In the genomic region with DNA sequence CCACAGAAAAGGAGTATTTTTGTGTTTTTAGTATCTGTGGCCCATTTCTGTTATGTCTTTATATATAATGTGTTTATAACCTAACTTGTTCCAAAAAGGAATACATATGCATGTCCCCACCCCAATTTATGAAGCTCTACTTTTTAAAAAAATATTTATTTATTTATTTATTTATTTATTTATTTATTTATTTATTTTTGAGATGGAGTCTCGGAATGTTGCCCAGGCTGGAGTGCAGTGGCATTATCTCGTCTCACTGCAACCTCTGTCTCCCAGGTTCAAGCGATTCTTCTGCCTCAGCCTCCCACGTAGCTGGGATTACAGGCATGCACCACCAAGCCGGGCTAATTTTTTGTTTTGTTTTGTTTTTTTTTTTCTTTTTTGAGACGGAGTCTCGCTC, we compare ENCODE assay signal across 1 cellular context.
A peak's percentile ranks its signal among the peaks of the same experiment; 100 is the strongest.
TF ChIP-seq lines count a peak whose summit lies in the region.

No MANE protein-coding gene starts in this region.

TF ChIP-seq in HEK293, 187 proteins besides CTCF, POLR2A, EP300 and RAD21 (continued from another document):
- TF ChIP-seq, protein P1, sequence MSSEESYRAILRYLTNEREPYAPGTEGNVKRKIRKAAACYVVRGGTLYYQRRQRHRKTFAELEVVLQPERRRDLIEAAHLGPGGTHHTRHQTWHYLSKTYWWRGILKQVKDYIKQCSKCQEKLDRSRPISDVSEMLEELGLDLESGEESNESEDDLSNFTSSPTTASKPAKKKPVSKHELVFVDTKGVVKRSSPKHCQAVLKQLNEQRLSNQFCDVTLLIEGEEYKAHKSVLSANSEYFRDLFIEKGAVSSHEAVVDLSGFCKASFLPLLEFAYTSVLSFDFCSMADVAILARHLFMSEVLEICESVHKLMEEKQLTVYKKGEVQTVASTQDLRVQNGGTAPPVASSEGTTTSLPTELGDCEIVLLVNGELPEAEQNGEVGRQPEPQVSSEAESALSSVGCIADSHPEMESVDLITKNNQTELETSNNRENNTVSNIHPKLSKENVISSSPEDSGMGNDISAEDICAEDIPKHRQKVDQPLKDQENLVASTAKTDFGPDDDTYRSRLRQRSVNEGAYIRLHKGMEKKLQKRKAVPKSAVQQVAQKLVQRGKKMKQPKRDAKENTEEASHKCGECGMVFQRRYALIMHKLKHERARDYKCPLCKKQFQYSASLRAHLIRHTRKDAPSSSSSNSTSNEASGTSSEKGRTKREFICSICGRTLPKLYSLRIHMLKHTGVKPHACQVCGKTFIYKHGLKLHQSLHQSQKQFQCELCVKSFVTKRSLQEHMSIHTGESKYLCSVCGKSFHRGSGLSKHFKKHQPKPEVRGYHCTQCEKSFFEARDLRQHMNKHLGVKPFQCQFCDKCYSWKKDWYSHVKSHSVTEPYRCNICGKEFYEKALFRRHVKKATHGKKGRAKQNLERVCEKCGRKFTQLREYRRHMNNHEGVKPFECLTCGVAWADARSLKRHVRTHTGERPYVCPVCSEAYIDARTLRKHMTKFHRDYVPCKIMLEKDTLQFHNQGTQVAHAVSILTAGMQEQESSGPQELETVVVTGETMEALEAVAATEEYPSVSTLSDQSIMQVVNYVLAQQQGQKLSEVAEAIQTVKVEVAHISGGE (tag by site-specific recombination; conservative IDR thresholded peaks at IDR 0.05; ENCODE audit: low read depth), result peak; percentile 82
- TF ChIP-seq ZNF16 (tag by site-specific recombination; IDR thresholded peaks at IDR 0.05; ENCODE audit: low read depth), result peak; percentile 28; the same call in 1 of the 2 replicates
- 0 out of 2 replicates have a peak, but pooled peaks have one; percentile 38 for TF ChIP-seq ZNF600 (tag by site-specific recombination; IDR thresholded peaks at IDR 0.05)
- TF ChIP-seq ZNF140 (tag by site-specific recombination; IDR thresholded peaks at IDR 0.05), result peak; percentile 81; the same call in 1 of the 2 replicates
- peak; percentile 35; the same call in 1 of the 2 replicates for TF ChIP-seq ZNF654 (tag by site-specific recombination; IDR thresholded peaks at IDR 0.05; ENCODE audit: low read depth)
- TF ChIP-seq ZFP3 (tag by site-specific recombination; IDR thresholded peaks at IDR 0.05; ENCODE audit: low read depth), result 0 out of 2 replicates have a peak, but pooled peaks have one; percentile 52
- peak; percentile 89 for TF ChIP-seq ZNF510 (tag by site-specific recombination; IDR thresholded peaks at IDR 0.05; ENCODE audit: insufficient replicate concordance)
- TF ChIP-seq, protein P2, sequence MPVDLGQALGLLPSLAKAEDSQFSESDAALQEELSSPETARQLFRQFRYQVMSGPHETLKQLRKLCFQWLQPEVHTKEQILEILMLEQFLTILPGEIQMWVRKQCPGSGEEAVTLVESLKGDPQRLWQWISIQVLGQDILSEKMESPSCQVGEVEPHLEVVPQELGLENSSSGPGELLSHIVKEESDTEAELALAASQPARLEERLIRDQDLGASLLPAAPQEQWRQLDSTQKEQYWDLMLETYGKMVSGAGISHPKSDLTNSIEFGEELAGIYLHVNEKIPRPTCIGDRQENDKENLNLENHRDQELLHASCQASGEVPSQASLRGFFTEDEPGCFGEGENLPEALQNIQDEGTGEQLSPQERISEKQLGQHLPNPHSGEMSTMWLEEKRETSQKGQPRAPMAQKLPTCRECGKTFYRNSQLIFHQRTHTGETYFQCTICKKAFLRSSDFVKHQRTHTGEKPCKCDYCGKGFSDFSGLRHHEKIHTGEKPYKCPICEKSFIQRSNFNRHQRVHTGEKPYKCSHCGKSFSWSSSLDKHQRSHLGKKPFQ (tag by site-specific recombination; IDR thresholded peaks at IDR 0.05), result 0 out of 2 replicates have a peak, but pooled peaks have one; percentile 12
- peak; percentile 86 for TF ChIP-seq ZNF623 (tag by site-specific recombination; IDR thresholded peaks at IDR 0.05)
- peak; percentile 78; the same call in 1 of the 2 replicates for TF ChIP-seq ZNF202 (tag by site-specific recombination; IDR thresholded peaks at IDR 0.05; ENCODE audit: borderline replicate concordance)
- peak; percentile 55; the same call in 1 of the 2 replicates for TF ChIP-seq ZBTB1 (tag by site-specific recombination; IDR thresholded peaks at IDR 0.05)
- TF ChIP-seq ZNF664 (tag by site-specific recombination; IDR thresholded peaks at IDR 0.05), result peak; percentile 71
- TF ChIP-seq ZNF555 (tag by site-specific recombination; conservative IDR thresholded peaks at IDR 0.05), result peak; percentile 97
- TF ChIP-seq ZNF394 (tag by site-specific recombination; IDR thresholded peaks at IDR 0.05; ENCODE audit: borderline replicate concordance), result peak; percentile 99
- peak; percentile 73 for TF ChIP-seq ZNF629 (tag by site-specific recombination; IDR thresholded peaks at IDR 0.05)
- peak; percentile 40; the same call in 1 of the 2 replicates for TF ChIP-seq MZF1 (tag by site-specific recombination; IDR thresholded peaks at IDR 0.05; ENCODE audit: borderline replicate concordance)
- TF ChIP-seq ZNF23 (tag by site-specific recombination; IDR thresholded peaks at IDR 0.05; ENCODE audit: borderline replicate concordance), result peak; percentile 17; the same call in 1 of the 2 replicates
- TF ChIP-seq ZSCAN23 (tag by site-specific recombination; IDR thresholded peaks at IDR 0.05), result 0 out of 2 replicates have a peak, but pooled peaks have one; percentile 57
- TF ChIP-seq ZBTB8A (tag by site-specific recombination; IDR thresholded peaks at IDR 0.05), result peak; percentile 80
- TF ChIP-seq ZBTB21 (tag by site-specific recombination; IDR thresholded peaks at IDR 0.05), result peak; percentile 70; the same call in 1 of the 2 replicates
- peak; percentile 83 for TF ChIP-seq ZNF433 (tag by site-specific recombination; IDR thresholded peaks at IDR 0.05; ENCODE audit: low read depth)
- TF ChIP-seq ZNF529 (tag by site-specific recombination; IDR thresholded peaks at IDR 0.05; ENCODE audit: insufficient replicate concordance), result peak; percentile 89
- TF ChIP-seq ZNF354C (tag by site-specific recombination; IDR thresholded peaks at IDR 0.05; ENCODE audit: borderline replicate concordance, low read depth), result peak; percentile 7; the same call in 1 of the 2 replicates
- peak; percentile 81; the same call in 1 of the 2 replicates for TF ChIP-seq ZXDB (tag by site-specific recombination; IDR thresholded peaks at IDR 0.05)
